1 cellular context compared by ENCODE assay signal in genomic region chr1:207853372-207853757, GRCh38.
TF ChIP-seq lines count a peak whose summit lies in the region.

No MANE protein-coding gene starts in this region.

TF ChIP-seq in SK-N-SH treated with all-trans-retinoic acid at 6 μM for 48 hours, 23 proteins besides CTCF, POLR2A, EP300 and RAD21 (continued from another document):
- TF ChIP-seq, protein P1, sequence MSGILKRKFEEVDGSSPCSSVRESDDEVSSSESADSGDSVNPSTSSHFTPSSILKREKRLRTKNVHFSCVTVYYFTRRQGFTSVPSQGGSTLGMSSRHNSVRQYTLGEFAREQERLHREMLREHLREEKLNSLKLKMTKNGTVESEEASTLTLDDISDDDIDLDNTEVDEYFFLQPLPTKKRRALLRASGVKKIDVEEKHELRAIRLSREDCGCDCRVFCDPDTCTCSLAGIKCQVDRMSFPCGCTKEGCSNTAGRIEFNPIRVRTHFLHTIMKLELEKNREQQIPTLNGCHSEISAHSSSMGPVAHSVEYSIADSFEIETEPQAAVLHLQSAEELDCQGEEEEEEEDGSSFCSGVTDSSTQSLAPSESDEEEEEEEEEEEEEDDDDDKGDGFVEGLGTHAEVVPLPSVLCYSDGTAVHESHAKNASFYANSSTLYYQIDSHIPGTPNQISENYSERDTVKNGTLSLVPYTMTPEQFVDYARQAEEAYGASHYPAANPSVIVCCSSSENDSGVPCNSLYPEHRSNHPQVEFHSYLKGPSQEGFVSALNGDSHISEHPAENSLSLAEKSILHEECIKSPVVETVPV (CRISPR knock-in tag; IDR thresholded peaks at IDR 0.05), result no peak
- no peak for TF ChIP-seq TCF4 (CRISPR knock-in tag; IDR thresholded peaks at IDR 0.05; ENCODE audit: borderline replicate concordance)
- no peak for TF ChIP-seq CSDC2 (CRISPR knock-in tag; IDR thresholded peaks at IDR 0.05)
- no peak for TF ChIP-seq ZNF565 (CRISPR knock-in tag; conservative IDR thresholded peaks at IDR 0.05; ENCODE audit: low read depth)
- no peak for TF ChIP-seq PATZ1 (CRISPR knock-in tag; IDR thresholded peaks at IDR 0.05; ENCODE audit: borderline replicate concordance)
- no peak for TF ChIP-seq TSHZ2 (CRISPR knock-in tag; IDR thresholded peaks at IDR 0.05)
- TF ChIP-seq GLIS3 (CRISPR knock-in tag; IDR thresholded peaks at IDR 0.05), result no peak
- no peak for TF ChIP-seq ESRRG (CRISPR knock-in tag; IDR thresholded peaks at IDR 0.05)
- no peak for TF ChIP-seq SNAI2 (CRISPR knock-in tag; IDR thresholded peaks at IDR 0.05)
- no peak for TF ChIP-seq ZNF8 (CRISPR knock-in tag; IDR thresholded peaks at IDR 0.05)
- TF ChIP-seq ZFP3 (CRISPR knock-in tag; IDR thresholded peaks at IDR 0.05), result no peak
- TF ChIP-seq PPARA (CRISPR knock-in tag; IDR thresholded peaks at IDR 0.05; ENCODE audit: borderline replicate concordance), result no peak
- no peak for TF ChIP-seq BACH2 (CRISPR knock-in tag; IDR thresholded peaks at IDR 0.05; ENCODE audit: borderline replicate concordance)
